Comparison of ENCODE assay signal across 1 cellular context in the genomic region with DNA sequence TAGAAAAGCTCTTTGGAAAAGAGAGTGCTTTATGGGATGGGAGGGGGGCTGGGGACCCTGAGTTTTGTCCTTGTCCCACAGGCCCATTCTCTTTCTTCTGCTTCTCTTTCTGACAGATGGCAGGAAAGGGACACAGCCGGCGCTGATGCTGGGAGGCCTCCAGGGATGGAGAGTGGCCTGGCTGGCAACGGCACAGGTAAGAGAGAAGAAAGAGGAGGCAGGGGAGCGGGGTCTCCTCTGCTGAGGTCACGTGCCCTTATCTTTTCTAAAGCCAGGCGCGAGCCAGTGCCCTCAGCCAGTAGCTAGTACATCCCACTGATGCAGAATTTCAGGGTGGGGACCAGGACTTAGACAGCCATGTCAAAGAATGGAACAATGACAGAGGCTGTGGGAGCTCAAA.
TF ChIP-seq lines count a peak whose summit lies in the region.

No MANE protein-coding gene starts in this region.

TF ChIP-seq in HepG2, 621 proteins besides CTCF, POLR2A, EP300 and RAD21:
- TF ChIP-seq GTF3A (CRISPR knock-in tag; conservative IDR thresholded peaks at IDR 0.05) (no peak), MXD4 (CRISPR knock-in tag; IDR thresholded peaks at IDR 0.05) (no peak), GATA4 (IDR thresholded peaks at IDR 0.05; ENCODE audit: borderline replicate concordance, low read depth) (no peak), ZNF337 (CRISPR knock-in tag; IDR thresholded peaks at IDR 0.05; ENCODE audit: borderline replicate concordance, low read depth) (0 out of 2 replicates have a peak, but pooled peaks have one; percentile 1), KMT2B (CRISPR knock-in tag; IDR thresholded peaks at IDR 0.05) (no peak), MTA1 (CRISPR knock-in tag; IDR thresholded peaks at IDR 0.05; ENCODE audit: borderline replicate concordance) (no peak), FOXK1 (CRISPR knock-in tag; IDR thresholded peaks at IDR 0.05; ENCODE audit: borderline replicate concordance, low read depth) (no peak), ZNF644 (CRISPR knock-in tag; IDR thresholded peaks at IDR 0.05; ENCODE audit: low read depth) (no peak), TCF7L2 (IDR thresholded peaks at IDR 0.05; ENCODE audit: low read depth, low read length) (no peak), ZKSCAN5 (CRISPR knock-in tag; IDR thresholded peaks at IDR 0.05) (no peak), TEAD3 (CRISPR knock-in tag; optimal IDR thresholded peaks at IDR 0.05; ENCODE audit: borderline replicate concordance) (no peak), YEATS4 (CRISPR knock-in tag; IDR thresholded peaks at IDR 0.05; ENCODE audit: borderline replicate concordance) (no peak), KDM1A (CRISPR knock-in tag; IDR thresholded peaks at IDR 0.05) (no peak), CHD2 (IDR thresholded peaks at IDR 0.05; ENCODE audit: low read depth, low read length) (no peak), SMAD1 (CRISPR knock-in tag; IDR thresholded peaks at IDR 0.05; ENCODE audit: borderline replicate concordance, low read depth) (0 out of 2 replicates have a peak, but pooled peaks have one; percentile 14), CEBPG (CRISPR knock-in tag; IDR thresholded peaks at IDR 0.05) (no peak), MEIS2 (CRISPR knock-in tag; IDR thresholded peaks at IDR 0.05) (no peak), RARG (CRISPR knock-in tag; IDR thresholded peaks at IDR 0.05; ENCODE audit: low read depth) (no peak), ZNF879 (CRISPR knock-in tag; IDR thresholded peaks at IDR 0.05) (no peak), ARNTL (CRISPR knock-in tag; IDR thresholded peaks at IDR 0.05) (no peak)
- TF ChIP-seq, protein P1, sequence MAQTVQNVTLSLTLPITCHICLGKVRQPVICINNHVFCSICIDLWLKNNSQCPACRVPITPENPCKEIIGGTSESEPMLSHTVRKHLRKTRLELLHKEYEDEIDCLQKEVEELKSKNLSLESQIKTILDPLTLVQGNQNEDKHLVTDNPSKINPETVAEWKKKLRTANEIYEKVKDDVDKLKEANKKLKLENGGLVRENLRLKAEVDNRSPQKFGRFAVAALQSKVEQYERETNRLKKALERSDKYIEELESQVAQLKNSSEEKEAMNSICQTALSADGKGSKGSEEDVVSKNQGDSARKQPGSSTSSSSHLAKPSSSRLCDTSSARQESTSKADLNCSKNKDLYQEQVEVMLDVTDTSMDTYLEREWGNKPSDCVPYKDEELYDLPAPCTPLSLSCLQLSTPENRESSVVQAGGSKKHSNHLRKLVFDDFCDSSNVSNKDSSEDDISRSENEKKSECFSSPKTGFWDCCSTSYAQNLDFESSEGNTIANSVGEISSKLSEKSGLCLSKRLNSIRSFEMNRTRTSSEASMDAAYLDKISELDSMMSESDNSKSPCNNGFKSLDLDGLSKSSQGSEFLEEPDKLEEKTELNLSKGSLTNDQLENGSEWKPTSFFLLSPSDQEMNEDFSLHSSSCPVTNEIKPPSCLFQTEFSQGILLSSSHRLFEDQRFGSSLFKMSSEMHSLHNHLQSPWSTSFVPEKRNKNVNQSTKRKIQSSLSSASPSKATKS (CRISPR knock-in tag; IDR thresholded peaks at IDR 0.05): 0 out of 2 replicates have a peak, but pooled peaks have one; percentile 68
- TF ChIP-seq, protein P2, sequence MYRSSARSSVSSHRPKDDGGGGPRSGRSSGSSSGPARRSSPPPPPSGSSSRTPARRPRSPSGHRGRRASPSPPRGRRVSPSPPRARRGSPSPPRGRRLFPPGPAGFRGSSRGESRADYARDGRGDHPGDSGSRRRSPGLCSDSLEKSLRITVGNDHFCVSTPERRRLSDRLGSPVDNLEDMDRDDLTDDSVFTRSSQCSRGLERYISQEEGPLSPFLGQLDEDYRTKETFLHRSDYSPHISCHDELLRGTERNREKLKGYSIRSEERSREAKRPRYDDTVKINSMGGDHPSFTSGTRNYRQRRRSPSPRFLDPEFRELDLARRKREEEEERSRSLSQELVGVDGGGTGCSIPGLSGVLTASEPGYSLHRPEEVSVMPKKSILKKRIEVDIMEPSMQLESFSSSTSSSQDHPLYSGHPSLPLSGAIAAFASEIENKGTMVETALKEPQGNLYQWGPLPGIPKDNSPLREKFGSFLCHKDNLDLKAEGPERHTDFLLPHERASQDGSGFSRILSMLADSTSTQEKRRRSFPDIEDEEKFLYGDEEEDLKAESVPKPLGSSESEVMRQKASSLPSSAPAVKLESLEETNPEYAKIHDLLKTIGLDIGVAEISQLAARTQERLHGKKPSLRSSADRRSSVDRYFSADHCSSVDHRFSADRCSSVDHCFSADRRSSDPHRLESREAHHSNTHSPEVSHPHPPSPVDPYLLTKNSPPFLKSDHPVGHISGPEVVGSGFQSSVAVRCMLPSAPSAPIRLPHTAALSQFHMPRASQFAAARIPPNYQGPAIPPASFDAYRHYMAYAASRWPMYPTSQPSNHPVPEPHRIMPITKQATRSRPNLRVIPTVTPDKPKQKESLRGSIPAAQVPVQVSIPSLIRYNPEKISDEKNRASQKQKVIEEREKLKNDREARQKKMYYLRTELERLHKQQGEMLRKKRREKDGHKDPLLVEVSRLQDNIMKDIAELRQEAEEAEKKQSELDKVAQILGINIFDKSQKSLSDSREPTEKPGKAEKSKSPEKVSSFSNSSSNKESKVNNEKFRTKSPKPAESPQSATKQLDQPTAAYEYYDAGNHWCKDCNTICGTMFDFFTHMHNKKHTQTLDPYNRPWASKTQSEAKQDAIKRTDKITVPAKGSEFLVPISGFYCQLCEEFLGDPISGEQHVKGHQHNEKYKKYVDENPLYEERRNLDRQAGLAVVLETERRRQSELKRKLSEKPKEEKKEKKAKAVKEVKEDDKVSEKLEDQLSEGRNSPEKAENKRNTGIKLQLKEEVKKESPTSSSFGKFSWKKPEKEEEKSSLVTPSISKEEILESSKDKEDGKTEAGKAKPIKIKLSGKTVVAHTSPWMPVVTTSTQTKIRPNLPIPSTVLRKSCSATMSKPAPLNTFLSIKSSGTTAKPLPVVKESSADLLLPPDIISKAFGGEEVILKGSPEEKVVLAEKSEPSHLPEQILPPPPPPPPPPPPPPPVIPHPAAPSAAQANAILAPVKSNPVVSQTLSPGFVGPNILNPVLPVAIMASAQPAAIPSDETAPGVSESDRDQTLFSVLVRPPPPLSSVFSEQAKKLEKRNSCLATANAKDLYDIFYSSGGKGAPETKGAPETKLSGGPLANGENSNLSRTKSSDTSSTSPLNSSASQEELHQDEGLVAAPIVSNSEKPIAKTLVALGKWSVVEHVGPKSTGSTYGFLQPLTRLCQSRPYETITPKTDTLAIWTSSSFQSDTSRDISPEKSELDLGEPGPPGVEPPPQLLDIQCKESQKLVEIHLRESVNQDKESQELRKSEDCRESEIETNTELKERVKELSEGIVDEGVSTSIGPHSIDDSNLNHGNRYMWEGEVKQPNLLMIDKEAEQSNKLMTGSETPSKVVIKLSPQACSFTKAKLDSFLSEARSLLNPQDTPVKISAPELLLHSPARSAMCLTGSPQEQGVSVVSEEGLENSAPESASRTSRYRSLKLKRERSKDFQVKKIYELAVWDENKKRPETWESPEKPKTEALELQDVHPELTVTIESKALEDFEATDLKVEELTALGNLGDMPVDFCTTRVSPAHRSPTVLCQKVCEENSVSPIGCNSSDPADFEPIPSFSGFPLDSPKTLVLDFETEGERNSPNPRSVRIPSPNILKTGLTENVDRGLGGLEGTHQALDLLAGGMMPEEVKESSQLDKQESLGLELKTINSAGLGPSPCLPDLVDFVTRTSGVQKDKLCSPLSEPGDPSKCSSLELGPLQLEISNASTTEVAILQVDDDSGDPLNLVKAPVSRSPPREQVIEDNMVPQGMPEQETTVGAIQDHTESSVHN (CRISPR knock-in tag; IDR thresholded peaks at IDR 0.05): no peak
- TF ChIP-seq, protein P3, sequence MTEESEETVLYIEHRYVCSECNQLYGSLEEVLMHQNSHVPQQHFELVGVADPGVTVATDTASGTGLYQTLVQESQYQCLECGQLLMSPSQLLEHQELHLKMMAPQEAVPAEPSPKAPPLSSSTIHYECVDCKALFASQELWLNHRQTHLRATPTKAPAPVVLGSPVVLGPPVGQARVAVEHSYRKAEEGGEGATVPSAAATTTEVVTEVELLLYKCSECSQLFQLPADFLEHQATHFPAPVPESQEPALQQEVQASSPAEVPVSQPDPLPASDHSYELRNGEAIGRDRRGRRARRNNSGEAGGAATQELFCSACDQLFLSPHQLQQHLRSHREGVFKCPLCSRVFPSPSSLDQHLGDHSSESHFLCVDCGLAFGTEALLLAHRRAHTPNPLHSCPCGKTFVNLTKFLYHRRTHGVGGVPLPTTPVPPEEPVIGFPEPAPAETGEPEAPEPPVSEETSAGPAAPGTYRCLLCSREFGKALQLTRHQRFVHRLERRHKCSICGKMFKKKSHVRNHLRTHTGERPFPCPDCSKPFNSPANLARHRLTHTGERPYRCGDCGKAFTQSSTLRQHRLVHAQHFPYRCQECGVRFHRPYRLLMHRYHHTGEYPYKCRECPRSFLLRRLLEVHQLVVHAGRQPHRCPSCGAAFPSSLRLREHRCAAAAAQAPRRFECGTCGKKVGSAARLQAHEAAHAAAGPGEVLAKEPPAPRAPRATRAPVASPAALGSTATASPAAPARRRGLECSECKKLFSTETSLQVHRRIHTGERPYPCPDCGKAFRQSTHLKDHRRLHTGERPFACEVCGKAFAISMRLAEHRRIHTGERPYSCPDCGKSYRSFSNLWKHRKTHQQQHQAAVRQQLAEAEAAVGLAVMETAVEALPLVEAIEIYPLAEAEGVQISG (CRISPR knock-in tag; IDR thresholded peaks at IDR 0.05): no peak
- TF ChIP-seq, protein P4, sequence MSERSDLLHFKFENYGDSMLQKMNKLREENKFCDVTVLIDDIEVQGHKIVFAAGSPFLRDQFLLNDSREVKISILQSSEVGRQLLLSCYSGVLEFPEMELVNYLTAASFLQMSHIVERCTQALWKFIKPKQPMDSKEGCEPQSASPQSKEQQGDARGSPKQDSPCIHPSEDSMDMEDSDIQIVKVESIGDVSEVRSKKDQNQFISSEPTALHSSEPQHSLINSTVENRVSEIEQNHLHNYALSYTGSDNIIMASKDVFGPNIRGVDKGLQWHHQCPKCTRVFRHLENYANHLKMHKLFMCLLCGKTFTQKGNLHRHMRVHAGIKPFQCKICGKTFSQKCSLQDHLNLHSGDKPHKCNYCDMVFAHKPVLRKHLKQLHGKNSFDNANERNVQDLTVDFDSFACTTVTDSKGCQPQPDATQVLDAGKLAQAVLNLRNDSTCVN (CRISPR knock-in tag; IDR thresholded peaks at IDR 0.05; ENCODE audit: borderline replicate concordance): no peak
